In genomic region chr1:38446936-38447335, GRCh38 we compare ENCODE assay signal across 9 cellular contexts.
"Had no signal": no experiment of that assay in that cellular context is flagged by ENCODE, and none has a peak within 500 bp of the region (broad histone marks: within the 10 kb centered on the region; RNA-seq: fewer than 3 reads in every experiment).

No MANE protein-coding gene starts in this region.

- H3K4me3 Mint-ChIP-seq: HFFc6, IgD-negative memory B cell had no signal

- DNase-seq: GM23248, GOT3, H7, HFFc6 had no signal

- H3K9ac ChIP-seq: GM23248 had no signal

- H3K4me3 ChIP-seq: GM23248, HAP-1 had no signal

- ATAC-seq: HCT116, HepG2 had no signal

- H3K27ac ChIP-seq: GM23248, HL-60 had no signal

- H3K27ac Mint-ChIP-seq: HFFc6, IgD-negative memory B cell had no signal

- H3K4me1 ChIP-seq: HAP-1 had no signal

- H3K36me3 ChIP-seq: HAP-1 had no signal

- H2AFZ ChIP-seq: GM23248 had no signal

- H3K9me3 ChIP-seq: HAP-1 had no signal

- FAIRE-seq: HepG2 had no signal
